1 cellular context compared by ENCODE assay signal in the genomic region with DNA sequence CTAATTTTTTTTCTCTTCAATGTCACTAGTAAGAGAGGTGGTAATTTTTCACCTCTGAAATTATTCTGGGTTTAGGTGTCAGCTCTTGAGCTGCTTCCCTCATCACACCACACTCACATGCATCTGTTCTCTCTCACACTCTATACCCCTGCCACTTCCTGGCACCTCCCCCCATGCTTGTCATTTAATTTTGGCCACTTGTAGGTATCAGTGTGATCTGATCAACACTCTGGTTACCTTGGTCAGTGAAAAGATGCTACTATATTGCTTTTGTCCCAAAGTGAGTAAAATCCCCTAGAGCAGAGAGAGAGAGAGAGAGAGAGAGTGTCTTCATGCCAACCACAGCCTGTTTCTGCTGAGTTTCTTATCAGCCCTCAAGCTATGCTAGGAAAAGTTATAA.
TF ChIP-seq lines count a peak whose summit lies in the region.

No MANE protein-coding gene starts in this region.

TF ChIP-seq in GM23338, 12 proteins besides CTCF, POLR2A, EP300 and RAD21 (continued from another document):
- TF ChIP-seq, protein P1, sequence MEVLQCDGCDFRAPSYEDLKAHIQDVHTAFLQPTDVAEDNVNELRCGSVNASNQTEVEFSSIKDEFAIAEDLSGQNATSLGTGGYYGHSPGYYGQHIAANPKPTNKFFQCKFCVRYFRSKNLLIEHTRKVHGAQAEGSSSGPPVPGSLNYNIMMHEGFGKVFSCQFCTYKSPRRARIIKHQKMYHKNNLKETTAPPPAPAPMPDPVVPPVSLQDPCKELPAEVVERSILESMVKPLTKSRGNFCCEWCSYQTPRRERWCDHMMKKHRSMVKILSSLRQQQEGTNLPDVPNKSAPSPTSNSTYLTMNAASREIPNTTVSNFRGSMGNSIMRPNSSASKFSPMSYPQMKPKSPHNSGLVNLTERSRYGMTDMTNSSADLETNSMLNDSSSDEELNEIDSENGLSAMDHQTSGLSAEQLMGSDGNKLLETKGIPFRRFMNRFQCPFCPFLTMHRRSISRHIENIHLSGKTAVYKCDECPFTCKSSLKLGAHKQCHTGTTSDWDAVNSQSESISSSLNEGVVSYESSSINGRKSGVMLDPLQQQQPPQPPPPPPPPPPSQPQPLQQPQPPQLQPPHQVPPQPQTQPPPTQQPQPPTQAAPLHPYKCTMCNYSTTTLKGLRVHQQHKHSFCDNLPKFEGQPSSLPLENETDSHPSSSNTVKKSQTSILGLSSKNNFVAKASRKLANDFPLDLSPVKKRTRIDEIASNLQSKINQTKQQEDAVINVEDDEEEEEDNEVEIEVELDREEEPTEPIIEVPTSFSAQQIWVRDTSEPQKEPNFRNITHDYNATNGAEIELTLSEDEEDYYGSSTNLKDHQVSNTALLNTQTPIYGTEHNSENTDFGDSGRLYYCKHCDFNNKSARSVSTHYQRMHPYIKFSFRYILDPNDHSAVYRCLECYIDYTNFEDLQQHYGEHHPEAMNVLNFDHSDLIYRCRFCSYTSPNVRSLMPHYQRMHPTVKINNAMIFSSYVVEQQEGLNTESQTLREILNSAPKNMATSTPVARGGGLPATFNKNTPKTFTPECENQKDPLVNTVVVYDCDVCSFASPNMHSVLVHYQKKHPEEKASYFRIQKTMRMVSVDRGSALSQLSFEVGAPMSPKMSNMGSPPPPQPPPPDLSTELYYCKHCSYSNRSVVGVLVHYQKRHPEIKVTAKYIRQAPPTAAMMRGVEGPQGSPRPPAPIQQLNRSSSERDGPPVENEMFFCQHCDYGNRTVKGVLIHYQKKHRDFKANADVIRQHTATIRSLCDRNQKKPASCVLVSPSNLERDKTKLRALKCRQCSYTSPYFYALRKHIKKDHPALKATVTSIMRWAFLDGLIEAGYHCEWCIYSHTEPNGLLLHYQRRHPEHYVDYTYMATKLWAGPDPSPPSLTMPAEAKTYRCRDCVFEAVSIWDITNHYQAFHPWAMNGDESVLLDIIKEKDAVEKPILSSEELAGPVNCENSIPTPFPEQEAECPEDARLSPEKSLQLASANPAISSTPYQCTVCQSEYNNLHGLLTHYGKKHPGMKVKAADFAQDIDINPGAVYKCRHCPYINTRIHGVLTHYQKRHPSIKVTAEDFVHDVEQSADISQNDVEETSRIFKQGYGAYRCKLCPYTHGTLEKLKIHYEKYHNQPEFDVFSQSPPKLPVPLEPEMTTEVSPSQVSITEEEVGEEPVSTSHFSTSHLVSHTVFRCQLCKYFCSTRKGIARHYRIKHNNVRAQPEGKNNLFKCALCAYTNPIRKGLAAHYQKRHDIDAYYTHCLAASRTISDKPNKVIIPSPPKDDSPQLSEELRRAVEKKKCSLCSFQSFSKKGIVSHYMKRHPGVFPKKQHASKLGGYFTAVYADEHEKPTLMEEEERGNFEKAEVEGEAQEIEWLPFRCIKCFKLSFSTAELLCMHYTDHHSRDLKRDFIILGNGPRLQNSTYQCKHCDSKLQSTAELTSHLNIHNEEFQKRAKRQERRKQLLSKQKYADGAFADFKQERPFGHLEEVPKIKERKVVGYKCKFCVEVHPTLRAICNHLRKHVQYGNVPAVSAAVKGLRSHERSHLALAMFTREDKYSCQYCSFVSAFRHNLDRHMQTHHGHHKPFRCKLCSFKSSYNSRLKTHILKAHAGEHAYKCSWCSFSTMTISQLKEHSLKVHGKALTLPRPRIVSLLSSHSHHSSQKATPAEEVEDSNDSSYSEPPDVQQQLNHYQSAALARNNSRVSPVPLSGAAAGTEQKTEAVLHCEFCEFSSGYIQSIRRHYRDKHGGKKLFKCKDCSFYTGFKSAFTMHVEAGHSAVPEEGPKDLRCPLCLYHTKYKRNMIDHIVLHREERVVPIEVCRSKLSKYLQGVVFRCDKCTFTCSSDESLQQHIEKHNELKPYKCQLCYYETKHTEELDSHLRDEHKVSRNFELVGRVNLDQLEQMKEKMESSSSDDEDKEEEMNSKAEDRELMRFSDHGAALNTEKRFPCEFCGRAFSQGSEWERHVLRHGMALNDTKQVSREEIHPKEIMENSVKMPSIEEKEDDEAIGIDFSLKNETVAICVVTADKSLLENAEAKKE (CRISPR knock-in tag; IDR thresholded peaks at IDR 0.05) = no peak
- TF ChIP-seq STAT1 (IDR thresholded peaks at IDR 0.05; ENCODE audit: unreplicated experiment) (no peak), ZNF331 (CRISPR knock-in tag; IDR thresholded peaks at IDR 0.05; ENCODE audit: low read depth) (no peak), CREB1 (CRISPR knock-in tag; IDR thresholded peaks at IDR 0.05; ENCODE audit: low read depth) (no peak), JUNB (IDR thresholded peaks at IDR 0.05; ENCODE audit: unreplicated experiment) (no peak)
- TF ChIP-seq, protein P2, sequence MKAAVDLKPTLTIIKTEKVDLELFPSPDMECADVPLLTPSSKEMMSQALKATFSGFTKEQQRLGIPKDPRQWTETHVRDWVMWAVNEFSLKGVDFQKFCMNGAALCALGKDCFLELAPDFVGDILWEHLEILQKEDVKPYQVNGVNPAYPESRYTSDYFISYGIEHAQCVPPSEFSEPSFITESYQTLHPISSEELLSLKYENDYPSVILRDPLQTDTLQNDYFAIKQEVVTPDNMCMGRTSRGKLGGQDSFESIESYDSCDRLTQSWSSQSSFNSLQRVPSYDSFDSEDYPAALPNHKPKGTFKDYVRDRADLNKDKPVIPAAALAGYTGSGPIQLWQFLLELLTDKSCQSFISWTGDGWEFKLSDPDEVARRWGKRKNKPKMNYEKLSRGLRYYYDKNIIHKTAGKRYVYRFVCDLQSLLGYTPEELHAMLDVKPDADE (IDR thresholded peaks at IDR 0.05) = no peak
